ENCODE assay signal across 22 cellular contexts in the genomic region with DNA sequence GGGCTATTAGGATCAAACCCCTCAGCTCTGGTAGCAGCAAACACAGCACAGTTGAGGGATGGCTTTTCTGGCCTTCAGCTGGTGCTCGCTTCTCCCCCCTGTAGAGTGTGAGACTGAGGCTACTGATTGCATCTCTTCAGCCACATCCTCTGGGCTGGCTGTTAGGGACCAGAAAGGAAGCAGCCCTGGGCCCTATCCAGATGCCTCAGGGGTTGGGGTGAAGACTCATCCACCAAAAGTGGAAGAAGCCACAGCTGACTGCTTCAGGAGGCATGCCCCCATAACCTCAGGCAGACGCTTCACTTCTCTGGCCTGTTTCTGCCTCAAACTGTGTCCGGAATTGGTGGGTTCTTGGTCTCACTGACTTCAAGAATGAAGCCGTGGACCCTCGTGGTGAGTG.
"Had no signal": no experiment of that assay in that cellular context is flagged by ENCODE, and none has a peak within 500 bp of the region (broad histone marks: within the 10 kb centered on the region; RNA-seq: fewer than 3 reads in every experiment).

No MANE protein-coding gene starts in this region.

- H3K36me3 ChIP-seq: brain microvascular endothelial cell, lower lobe of right lung, spleen, upper lobe of right lung had no signal

- H3K27me3 ChIP-seq: brain microvascular endothelial cell had no signal

- ATAC-seq: activated CD4-positive, CD25-positive, alpha-beta regulatory T cell treated with anti-CD3 and anti-CD28 coated beads, Interleukin-2, amount 50 U/mL, for 24 hours; activated naive CD8-positive, alpha-beta T cell treated with anti-CD3 and anti-CD28 coated beads, Interleukin-2, amount 50 U/mL, for 24 hours; activated T-cell treated with anti-CD3 and anti-CD28 coated beads, Interleukin-2, amount 50 U/mL, for 4 hours; left colon; lower lobe of right lung; T-helper 17 cell; upper lobe of right lung had no signal

- H3K27ac ChIP-seq: brain microvascular endothelial cell, lower lobe of right lung, spleen, upper lobe of right lung had no signal

- DNase-seq: activated CD4-positive, alpha-beta T cell treated with anti-CD3 and anti-CD28 coated beads, Interleukin-2, amount 50 U/mL, for 1 hour; activated CD8-positive, alpha-beta memory T cell treated with anti-CD3 and anti-CD28 coated beads, Interleukin-2, amount 50 U/mL, for 4 hours; activated naive CD4-positive, alpha-beta T cell treated with anti-CD3 and anti-CD28 coated beads, Interleukin-2, amount 10 ng/mL, durations not matched to agents 7 days and 5 days; activated naive CD8-positive, alpha-beta T cell treated with anti-CD3 and anti-CD28 coated beads, Interleukin-2, amount 50 U/mL, for 24 hours; activated T-cell treated with anti-CD3 and anti-CD28 coated beads, Interleukin-2, amount 50 U/mL, for 4 hours; aorta; brain microvascular endothelial cell; central memory CD4-positive, alpha-beta T cell; endodermal cell; foreskin melanocyte; glutamatergic neuron; hippocampal formation; left colon; lower lobe of right lung; nephron progenitor cell; nucleus accumbens; stimulated activated CD8-positive, alpha-beta memory T cell treated with anti-CD3 and anti-CD28 coated beads, Interleukin-4, amount 100 ng/mL, for 48 hours; stimulated activated naive CD4-positive, alpha-beta T cell; T-helper 17 cell; upper lobe of right lung had no signal

- H3K4me3 ChIP-seq: lower lobe of right lung, spleen, upper lobe of right lung had no signal

- H3K4me1 ChIP-seq: upper lobe of right lung had no signal
